8 cellular contexts compared by ENCODE assay signal in genomic region chrX:155263854-155264628, GRCh38. TPM values are rescaled to one million over a fixed set of nuclear protein-coding genes. Genes with fewer than 3 reads are reported as not detected.
DNase-seq lines count a peak whose midpoint lies in the region; ATAC-seq lines count a peak whose summit lies in the region.

Gene RAB39B (minus strand): TSS chrX:155264491. CDS start chrX:155264288, 203 bp downstream.

- H3K27ac ChIP-seq in cingulate gyrus (ENCODE audit: low read depth, low read length): peak within 1 kb of the TSS; percentile 47

- peak; percentile 22 for DNase-seq in SIG-M5 treated with dmso at 0.1 percent for 504 hours (lab: John Stamatoyannopoulos, UW; ENCODE audit: unreplicated experiment)
- DNase-seq in SIG-M5 (lab: John Stamatoyannopoulos, UW): no peak
- peak; percentile 56 for DNase-seq in NCI-H2107 treated with DMSO at 0.1 percent for 48 hours (lab: John Stamatoyannopoulos, UW; ENCODE audit: unreplicated experiment)
- peak; percentile 88 for DNase-seq in activated CD4-positive, alpha-beta T cell treated with anti-CD3 and anti-CD28 coated beads for 36 hours
- DNase-seq in left lobe of liver (ENCODE audit: low spot score): peak; percentile 40
- DNase-seq in stimulated activated CD4-positive, alpha-beta T cell treated with anti-CD3 and anti-CD28 coated beads, Interleukin-2, amount 100 ng/mL, for 48 hours: peak; percentile 44 to 60

- ATAC-seq in HG02973 (IDR thresholded peaks at IDR 0.05; ENCODE audit: unreplicated experiment) (peak; percentile 94), left lobe of liver (peak; percentile 57)
- peak; percentile 90 for ATAC-seq in activated CD4-positive, alpha-beta T cell treated with anti-CD3 and anti-CD28 coated beads for 36 hours

- H3K27ac Mint-ChIP-seq in activated CD4-positive, alpha-beta T cell treated with anti-CD3 and anti-CD28 coated beads for 36 hours: peak within 1 kb of the TSS; percentile 94

- H3K4me3 Mint-ChIP-seq in activated CD4-positive, alpha-beta T cell treated with anti-CD3 and anti-CD28 coated beads for 36 hours: peak within 1 kb of the TSS; percentile 89

- CTCF ChIA-PET in activated CD4-positive, alpha-beta T cell treated with anti-CD3 and anti-CD28 coated beads for 36 hours (lab: Charles Lee): interaction anchor here (0.6 kb wide), 1 partner anchor 177 kb away, joined by 3 read pairs; no protein-coding TSS in a partner anchor

- POLR2A ChIA-PET in activated CD4-positive, alpha-beta T cell treated with anti-CD3 and anti-CD28 coated beads for 36 hours (lab: Charles Lee): no interaction called here

- H3K4me1 Mint-ChIP-seq in activated CD4-positive, alpha-beta T cell treated with anti-CD3 and anti-CD28 coated beads for 36 hours: peaks cover 21% of the 10 kb centered on the region

- H3K9me3 Mint-ChIP-seq in activated CD4-positive, alpha-beta T cell treated with anti-CD3 and anti-CD28 coated beads for 36 hours (ENCODE audit: low read depth): no peaks in the 10 kb centered on the region

- peaks cover 13% of the 10 kb centered on the region for H3K36me3 Mint-ChIP-seq in activated CD4-positive, alpha-beta T cell treated with anti-CD3 and anti-CD28 coated beads for 36 hours (ENCODE audit: low read depth)

- intact Hi-C loops in activated CD4-positive, alpha-beta T cell treated with anti-CD3 and anti-CD28 coated beads for 36 hours (cut with DNase I, micrococcal nuclease): loop anchor here (1.0 to 5.0 kb wide), 6 partner anchors 47 to 618 kb away; partner anchors contain the start of genes VAMP7 (in 2 of the 2), VBP1 (in 2 of the 2), BRCC3 (in 1 of the 2) and CMC4 (in 1 of the 2)

- H3K27me3 Mint-ChIP-seq in activated CD4-positive, alpha-beta T cell treated with anti-CD3 and anti-CD28 coated beads for 36 hours: no peaks in the 10 kb centered on the region

RNA-seq across cellular contexts. Expression of gene RAB39B, which starts in this region (rescaled TPM):
- total RNA-seq in activated CD4-positive, alpha-beta T cell treated with anti-CD3 and anti-CD28 coated beads for 36 hours: 10 to 100 TPM; 16.4 to 17.2 TPM
- 0.10 TPM for total RNA-seq in left lobe of liver

Comparison
In these comparisons a context has a peak if more than half of its experiments do, and no peak if none do; other contexts are left out.
1. RNA of gene RAB39B (total RNA-seq): 16.4 to 17.2 TPM in activated CD4-positive, alpha-beta T cell treated with anti-CD3 and anti-CD28 coated beads for 36 hours; 0.10 TPM in left lobe of liver (single experiment); every median in the first group is over 10 times any median in the second.
2. Peak in DNase-seq and ATAC-seq in left lobe of liver; RNA of the gene not detected or under 1 TPM.
3. Peak in every context shown above with its lines, with median percentiles within 50 percentile points of each other: ATAC-seq.